1 cellular context compared by ENCODE assay signal in the genomic region with DNA sequence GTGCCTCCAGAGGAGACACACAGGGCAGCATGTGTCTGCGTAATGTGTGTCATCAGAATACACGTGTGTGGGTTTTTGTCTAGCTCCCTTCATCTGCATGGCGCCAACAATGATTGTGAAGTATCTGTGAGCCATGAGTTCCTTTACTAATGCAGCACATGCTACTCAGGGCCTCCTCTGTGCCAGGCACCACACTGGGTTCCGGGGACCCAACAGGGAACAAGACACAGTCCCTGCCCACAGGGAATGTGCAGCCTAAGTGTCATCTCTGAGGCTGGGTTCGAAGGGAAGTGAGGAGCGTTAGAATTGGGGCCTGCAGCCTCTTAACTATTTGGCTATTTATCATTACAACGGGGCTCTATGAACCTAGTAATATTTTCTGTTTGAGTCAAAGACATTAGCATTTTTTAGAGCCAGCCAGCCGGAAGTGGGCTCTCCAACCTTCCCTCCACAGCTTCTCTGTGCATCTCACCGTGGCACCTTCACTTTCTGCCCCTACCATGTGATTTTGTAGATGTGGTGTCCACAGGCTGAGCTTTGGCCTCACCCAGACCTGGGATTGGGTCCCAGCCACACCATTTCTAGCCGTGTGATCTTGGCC.
TF ChIP-seq lines count a peak whose summit lies in the region.

No MANE protein-coding gene starts in this region.

TF ChIP-seq in GM12878, 131 proteins besides CTCF, POLR2A, EP300 and RAD21 (continues in another document):
- TF ChIP-seq WRNIP1 (IDR thresholded peaks at IDR 0.05; ENCODE audit: borderline replicate concordance, low read depth, low read length) (no peak), ZNF622 (IDR thresholded peaks at IDR 0.05) (no peak), CBX5 (IDR thresholded peaks at IDR 0.05; ENCODE audit: low read depth) (peak; percentile 57; the same call in 1 of the 2 replicates), POLR2AphosphoS2 (IDR thresholded peaks at IDR 0.05; ENCODE audit: low read depth, low read length) (no peak), LARP7 (IDR thresholded peaks at IDR 0.05) (peak; percentile 22; the same call in 1 of the 2 replicates), EED (IDR thresholded peaks at IDR 0.05; ENCODE audit: low read depth) (peak; percentile 66; the same call in 1 of the 2 replicates), ATF3 (IDR thresholded peaks at IDR 0.05; ENCODE audit: borderline replicate concordance, extremely low read depth, low read depth, low read length) (no peak), MYC (IDR thresholded peaks at IDR 0.05; ENCODE audit: insufficient read depth, insufficient read length, insufficient replicate concordance, low read length, severe bottlenecking) (no peak), IKZF1 (conservative IDR thresholded peaks at IDR 0.05) (peak; percentile 68; the same call in 1 of the 2 replicates), GABPA (IDR thresholded peaks at IDR 0.05; ENCODE audit: low read depth) (0 out of 2 replicates have a peak, but pooled peaks have one; percentile 45), SIN3A (IDR thresholded peaks at IDR 0.05; ENCODE audit: low read depth, low read length) (no peak), MTA3 (IDR thresholded peaks at IDR 0.05; ENCODE audit: borderline replicate concordance, low read length) (0 out of 2 replicates have a peak, but pooled peaks have one; percentile 56), TCF3 (IDR thresholded peaks at IDR 0.05; ENCODE audit: borderline replicate concordance, insufficient read depth, low read depth, low read length) (no peak), RCOR1 (conservative IDR thresholded peaks at IDR 0.05; ENCODE audit: low read depth, low read length) (no peak), FOXK2 (IDR thresholded peaks at IDR 0.05) (no peak), POLR2AphosphoS5 (IDR thresholded peaks at IDR 0.05; ENCODE audit: low read length) (peak; percentile 62), E2F8 (IDR thresholded peaks at IDR 0.05; ENCODE audit: low read depth, partially characterized antibody) (no peak), CBFB (IDR thresholded peaks at IDR 0.05; ENCODE audit: low read depth) (no peak), HDGF (IDR thresholded peaks at IDR 0.05) (no peak), SPI1 (IDR thresholded peaks at IDR 0.05; ENCODE audit: borderline replicate concordance, insufficient read depth, low read depth, low read length) (peak; percentile 12; the same call in 1 of the 2 replicates), CREM (IDR thresholded peaks at IDR 0.05; ENCODE audit: low read depth) (no peak; the same call in 1 of the 2 replicates), ESRRA (IDR thresholded peaks at IDR 0.05; ENCODE audit: low read length) (no peak), PAX5 (IDR thresholded peaks at IDR 0.05; ENCODE audit: borderline replicate concordance, low read depth, low read length) (peak; percentile 66; the same call in 1 of the 2 replicates), RAD51 (IDR thresholded peaks at IDR 0.05) (peak; percentile 76), NRF1 (conservative IDR thresholded peaks at IDR 0.05; ENCODE audit: low read depth, low read length) (no peak), CBX3 (IDR thresholded peaks at IDR 0.05; ENCODE audit: borderline replicate concordance, low read depth) (no peak), MTA2 (IDR thresholded peaks at IDR 0.05; ENCODE audit: low read depth) (peak; percentile 55), CHD2 (IDR thresholded peaks at IDR 0.05; ENCODE audit: borderline replicate concordance, low read depth, low read length) (peak; percentile 21; the same call in 1 of the 2 replicates), BCL11A (IDR thresholded peaks at IDR 0.05; ENCODE audit: low read depth, low read length) (0 out of 2 replicates have a peak, but pooled peaks have one; percentile 36), NBN (IDR thresholded peaks at IDR 0.05) (no peak), RB1 (IDR thresholded peaks at IDR 0.05; ENCODE audit: borderline replicate concordance) (no peak), ZBTB40 (IDR thresholded peaks at IDR 0.05; ENCODE audit: borderline replicate concordance) (no peak; the same call in 1 of the 2 replicates), TARDBP (IDR thresholded peaks at IDR 0.05; ENCODE audit: borderline replicate concordance) (no peak), TBL1XR1 (IDR thresholded peaks at IDR 0.05; ENCODE audit: low read depth, low read length) (no peak), RELA (IDR thresholded peaks at IDR 0.05; ENCODE audit: borderline replicate concordance, partially characterized antibody) (no peak), HCFC1 (IDR thresholded peaks at IDR 0.05; ENCODE audit: low read length) (no peak), JUNB (IDR thresholded peaks at IDR 0.05) (peak; percentile 58), MEF2A (IDR thresholded peaks at IDR 0.05; ENCODE audit: insufficient read depth, low read depth, low read length) (no peak), ATF2 (IDR thresholded peaks at IDR 0.05; ENCODE audit: low read length) (peak; percentile 40; the same call in 1 of the 2 replicates), NFIC (IDR thresholded peaks at IDR 0.05; ENCODE audit: low read depth, low read length) (peak; percentile 72; the same call in 1 of the 2 replicates)
- TF ChIP-seq, protein P1, sequence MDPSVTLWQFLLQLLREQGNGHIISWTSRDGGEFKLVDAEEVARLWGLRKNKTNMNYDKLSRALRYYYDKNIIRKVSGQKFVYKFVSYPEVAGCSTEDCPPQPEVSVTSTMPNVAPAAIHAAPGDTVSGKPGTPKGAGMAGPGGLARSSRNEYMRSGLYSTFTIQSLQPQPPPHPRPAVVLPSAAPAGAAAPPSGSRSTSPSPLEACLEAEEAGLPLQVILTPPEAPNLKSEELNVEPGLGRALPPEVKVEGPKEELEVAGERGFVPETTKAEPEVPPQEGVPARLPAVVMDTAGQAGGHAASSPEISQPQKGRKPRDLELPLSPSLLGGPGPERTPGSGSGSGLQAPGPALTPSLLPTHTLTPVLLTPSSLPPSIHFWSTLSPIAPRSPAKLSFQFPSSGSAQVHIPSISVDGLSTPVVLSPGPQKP (IDR thresholded peaks at IDR 0.05; ENCODE audit: low read depth, low read length) = peak; percentile 59
- TF ChIP-seq, protein P2, sequence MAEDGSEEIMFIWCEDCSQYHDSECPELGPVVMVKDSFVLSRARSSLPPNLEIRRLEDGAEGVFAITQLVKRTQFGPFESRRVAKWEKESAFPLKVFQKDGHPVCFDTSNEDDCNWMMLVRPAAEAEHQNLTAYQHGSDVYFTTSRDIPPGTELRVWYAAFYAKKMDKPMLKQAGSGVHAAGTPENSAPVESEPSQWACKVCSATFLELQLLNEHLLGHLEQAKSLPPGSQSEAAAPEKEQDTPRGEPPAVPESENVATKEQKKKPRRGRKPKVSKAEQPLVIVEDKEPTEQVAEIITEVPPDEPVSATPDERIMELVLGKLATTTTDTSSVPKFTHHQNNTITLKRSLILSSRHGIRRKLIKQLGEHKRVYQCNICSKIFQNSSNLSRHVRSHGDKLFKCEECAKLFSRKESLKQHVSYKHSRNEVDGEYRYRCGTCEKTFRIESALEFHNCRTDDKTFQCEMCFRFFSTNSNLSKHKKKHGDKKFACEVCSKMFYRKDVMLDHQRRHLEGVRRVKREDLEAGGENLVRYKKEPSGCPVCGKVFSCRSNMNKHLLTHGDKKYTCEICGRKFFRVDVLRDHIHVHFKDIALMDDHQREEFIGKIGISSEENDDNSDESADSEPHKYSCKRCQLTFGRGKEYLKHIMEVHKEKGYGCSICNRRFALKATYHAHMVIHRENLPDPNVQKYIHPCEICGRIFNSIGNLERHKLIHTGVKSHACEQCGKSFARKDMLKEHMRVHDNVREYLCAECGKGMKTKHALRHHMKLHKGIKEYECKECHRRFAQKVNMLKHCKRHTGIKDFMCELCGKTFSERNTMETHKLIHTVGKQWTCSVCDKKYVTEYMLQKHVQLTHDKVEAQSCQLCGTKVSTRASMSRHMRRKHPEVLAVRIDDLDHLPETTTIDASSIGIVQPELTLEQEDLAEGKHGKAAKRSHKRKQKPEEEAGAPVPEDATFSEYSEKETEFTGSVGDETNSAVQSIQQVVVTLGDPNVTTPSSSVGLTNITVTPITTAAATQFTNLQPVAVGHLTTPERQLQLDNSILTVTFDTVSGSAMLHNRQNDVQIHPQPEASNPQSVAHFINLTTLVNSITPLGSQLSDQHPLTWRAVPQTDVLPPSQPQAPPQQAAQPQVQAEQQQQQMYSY (CRISPR knock-in tag; IDR thresholded peaks at IDR 0.05) = no peak
- TF ChIP-seq, protein P3, sequence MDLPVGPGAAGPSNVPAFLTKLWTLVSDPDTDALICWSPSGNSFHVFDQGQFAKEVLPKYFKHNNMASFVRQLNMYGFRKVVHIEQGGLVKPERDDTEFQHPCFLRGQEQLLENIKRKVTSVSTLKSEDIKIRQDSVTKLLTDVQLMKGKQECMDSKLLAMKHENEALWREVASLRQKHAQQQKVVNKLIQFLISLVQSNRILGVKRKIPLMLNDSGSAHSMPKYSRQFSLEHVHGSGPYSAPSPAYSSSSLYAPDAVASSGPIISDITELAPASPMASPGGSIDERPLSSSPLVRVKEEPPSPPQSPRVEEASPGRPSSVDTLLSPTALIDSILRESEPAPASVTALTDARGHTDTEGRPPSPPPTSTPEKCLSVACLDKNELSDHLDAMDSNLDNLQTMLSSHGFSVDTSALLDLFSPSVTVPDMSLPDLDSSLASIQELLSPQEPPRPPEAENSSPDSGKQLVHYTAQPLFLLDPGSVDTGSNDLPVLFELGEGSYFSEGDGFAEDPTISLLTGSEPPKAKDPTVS (IDR thresholded peaks at IDR 0.05; ENCODE audit: low read depth, low read length) = no peak
- TF ChIP-seq, protein P4, sequence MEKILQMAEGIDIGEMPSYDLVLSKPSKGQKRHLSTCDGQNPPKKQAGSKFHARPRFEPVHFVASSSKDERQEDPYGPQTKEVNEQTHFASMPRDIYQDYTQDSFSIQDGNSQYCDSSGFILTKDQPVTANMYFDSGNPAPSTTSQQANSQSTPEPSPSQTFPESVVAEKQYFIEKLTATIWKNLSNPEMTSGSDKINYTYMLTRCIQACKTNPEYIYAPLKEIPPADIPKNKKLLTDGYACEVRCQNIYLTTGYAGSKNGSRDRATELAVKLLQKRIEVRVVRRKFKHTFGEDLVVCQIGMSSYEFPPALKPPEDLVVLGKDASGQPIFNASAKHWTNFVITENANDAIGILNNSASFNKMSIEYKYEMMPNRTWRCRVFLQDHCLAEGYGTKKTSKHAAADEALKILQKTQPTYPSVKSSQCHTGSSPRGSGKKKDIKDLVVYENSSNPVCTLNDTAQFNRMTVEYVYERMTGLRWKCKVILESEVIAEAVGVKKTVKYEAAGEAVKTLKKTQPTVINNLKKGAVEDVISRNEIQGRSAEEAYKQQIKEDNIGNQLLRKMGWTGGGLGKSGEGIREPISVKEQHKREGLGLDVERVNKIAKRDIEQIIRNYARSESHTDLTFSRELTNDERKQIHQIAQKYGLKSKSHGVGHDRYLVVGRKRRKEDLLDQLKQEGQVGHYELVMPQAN (conservative IDR thresholded peaks at IDR 0.05) = no peak
